ENCODE assay signal across 8 cellular contexts in genomic region chr1:93180723-93181613, GRCh38. TPM values are rescaled to one million over a fixed set of nuclear protein-coding genes. Genes with fewer than 3 reads are reported as not detected.
DNase-seq lines count a peak whose midpoint lies in the region; ATAC-seq and TF ChIP-seq lines count a peak whose summit lies in the region.

TSS of gene CCDC18 (plus strand) at chr1:93180724. CDS start at chr1:93183362, 2,638 bp downstream.

- H3K27ac ChIP-seq in adrenal gland, result peak within 1 kb of the TSS; percentile 95 to 99 (median 99)

- no peaks in the 10 kb centered on the region for H3K9me3 ChIP-seq in adrenal gland (replicated peaks in 1 of 3)

- H3K36me3 ChIP-seq in adrenal gland (replicated peaks in 1 of 2), result no peaks in the 10 kb centered on the region

- 1 to 6% (median 4%) methylated on average over 12 to 43 of the region's 43 CpGs for WGBS in adrenal gland, 4 donors

- no peak for TF ChIP-seq CTCF in adrenal gland (IDR thresholded peaks at IDR 0.05)

- H3K27me3 ChIP-seq in adrenal gland, result no peaks in the 10 kb centered on the region

- TF ChIP-seq POLR2A in adrenal gland (IDR thresholded peaks at IDR 0.05), result no peak

- peak; percentile 11 for DNase-seq in A172 (ENCODE audit: low spot score)
- DNase-seq in RPMI7951 (ENCODE audit: low read depth), result peak; percentile 69
- peak in 1 of 7 donors; percentile 27 for DNase-seq in adrenal gland
- peak; percentile 63 for DNase-seq in kidney tubule cell (ENCODE audit: low spot score)
- DNase-seq in stimulated activated CD8-positive, alpha-beta memory T cell treated with anti-CD3 and anti-CD28 coated beads, Interleukin-15, amount 100 ng/mL, for 24 hours (ENCODE audit: low read depth), result peak; percentile 35
- DNase-seq in HK-2 (ENCODE audit: unreplicated experiment), result no peak

- peak; percentile 8 for ATAC-seq in HG03039 (IDR thresholded peaks at IDR 0.05; ENCODE audit: unreplicated experiment)

- peaks cover 13 to 22% of the 10 kb centered on the region in 2 donors for H3K4me1 ChIP-seq in adrenal gland (replicated peaks in 1 of 2)

- H3K4me3 ChIP-seq in GM08714 (ENCODE audit: low read length), result peak within 1 kb of the TSS; percentile 80
- H3K4me3 ChIP-seq in adrenal gland, result peak within 1 kb of the TSS; percentile 74 to 92 (median 84)

- intact Hi-C loops in adrenal gland (cut with DNase I), result no loop called here

RNA-seq across cellular contexts. Expression of gene CCDC18, which starts in this region (rescaled TPM):
- 10.0 and 11.7 TPM in 2 replicates for total RNA-seq in A172 (2014; rRNA removed; shearing (Covaris generic))
- total RNA-seq in RPMI7951 (2014; rRNA removed; shearing (Covaris generic)), result 16.7 and 21.0 TPM in 2 replicates
- 10 to 100 TPM in 1 of 8 donors, 1 to 10 TPM in 7; 1.4 to 15.4 (median 2.8) TPM for total RNA-seq in adrenal gland
- 1 to 10 TPM; 4.4 to 9.9 (median 6.2) TPM for polyA plus RNA-seq in adrenal gland
